19 cellular contexts compared by ENCODE assay signal in genomic region chr1:88780485-88780884, GRCh38.
"Had no signal": no experiment of that assay in that cellular context is flagged by ENCODE, and none has a peak within 500 bp of the region (broad histone marks: within the 10 kb centered on the region; RNA-seq: fewer than 3 reads in every experiment).

No MANE protein-coding gene starts in this region.

- H3K27me3 ChIP-seq: gastroesophageal sphincter, heart right ventricle, right lobe of liver, suprapubic skin had no signal

- DNase-seq: activated CD4-positive, alpha-beta T cell treated with anti-CD3 and anti-CD28 coated beads for 1 hour; activated CD4-positive, alpha-beta T cell treated with anti-CD3 and anti-CD28 coated beads, Interleukin-2, amount 50 U/mL, for 4 hours; activated naive CD4-positive, alpha-beta T cell treated with anti-CD3 and anti-CD28 coated beads for 36 hours; endodermal cell; heart right ventricle; left cardiac atrium; lower lobe of right lung; midbrain; psoas muscle; right lobe of liver; stimulated activated CD4-positive, alpha-beta T cell treated with anti-CD3 and anti-CD28 coated beads, Interleukin-4, amount 100 ng/mL, for 4 hours; stimulated activated CD8-positive, alpha-beta memory T cell treated with anti-CD3 and anti-CD28 coated beads, Interleukin-4, amount 100 ng/mL, for 48 hours; stimulated activated naive CD8-positive, alpha-beta T cell treated with anti-CD3 and anti-CD28 coated beads, Interleukin-15, Interleukin-2, amounts not matched to agents 100 U/mL and 50 U/mL, for 24 hours; T1000; trophoblast cell had no signal

- H3K4me3 ChIP-seq: gastroesophageal sphincter, heart right ventricle, psoas muscle, right lobe of liver, smooth muscle cell, suprapubic skin had no signal

- H3K4me2 ChIP-seq: smooth muscle cell had no signal

- H3K27ac ChIP-seq: gastroesophageal sphincter, heart right ventricle, lower lobe of right lung, psoas muscle, right lobe of liver, suprapubic skin, VCaP had no signal

- H3K9me3 ChIP-seq: gastroesophageal sphincter, heart right ventricle, lower lobe of right lung, psoas muscle, right lobe of liver, suprapubic skin had no signal

- H3K4me1 ChIP-seq: gastroesophageal sphincter, heart right ventricle, lower lobe of right lung, psoas muscle, suprapubic skin had no signal
